7 cellular contexts compared by ENCODE assay signal in the genomic region with DNA sequence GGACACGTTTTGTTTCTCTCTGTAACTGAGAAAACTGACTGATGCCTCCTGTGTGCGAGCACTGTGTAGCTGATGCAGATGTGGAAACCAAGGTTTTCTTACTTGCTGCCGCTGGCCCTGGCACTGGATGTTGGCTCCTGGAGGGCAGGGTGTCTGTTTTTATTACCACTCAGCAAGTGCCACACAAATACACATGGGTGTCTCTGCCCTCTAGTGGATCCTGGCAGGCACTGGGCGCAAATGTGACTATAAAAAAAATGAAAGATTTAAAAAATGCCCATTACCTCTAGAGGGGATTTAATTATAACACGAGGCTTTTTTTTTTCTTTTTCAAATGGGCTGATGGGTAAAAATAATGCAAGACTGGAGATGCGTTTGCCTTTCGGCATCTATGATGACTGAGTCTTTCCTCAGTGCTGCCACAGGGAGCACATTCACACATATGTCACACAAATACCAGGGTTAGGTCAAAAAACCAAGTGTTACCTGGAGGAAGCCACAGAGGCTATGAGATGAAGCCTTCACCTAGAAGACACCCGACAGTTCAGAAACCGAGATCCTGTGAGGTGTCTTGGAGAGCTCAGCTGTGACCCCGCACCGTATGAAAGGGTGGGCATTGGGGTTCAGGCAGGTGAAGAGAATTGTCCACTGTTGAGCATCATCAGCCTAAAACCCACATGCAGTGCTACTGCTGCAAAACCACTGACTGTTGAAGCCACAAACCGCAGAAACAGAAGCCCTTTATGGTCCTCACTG. TPM values are rescaled to one million over a fixed set of nuclear protein-coding genes. Genes with fewer than 3 reads are reported as not detected.
DNase-seq lines count a peak whose midpoint lies in the region; ATAC-seq, FAIRE-seq and TF ChIP-seq lines count a peak whose summit lies in the region.

No MANE protein-coding gene starts in this region.

- H3F3A ChIP-seq in SU-DHL-6 (ENCODE audit: insufficient read depth), result 0 out of 2 replicates have a peak, but pooled peaks cover 4% of the 10 kb centered on the region

- no peak for TF ChIP-seq POLR2A in body of pancreas (IDR thresholded peaks at IDR 0.05)
- no peak for TF ChIP-seq POLR2A in HepG2 (IDR thresholded peaks at IDR 0.05; ENCODE audit: insufficient read depth in 1 of 2, low read depth in 2 of 2, low read length in 2 of 2)

- no peak overlapping the region for H3K4me3 ChIP-seq in LNCaP clone FGC (ENCODE audit: low read depth, low read length)
- H3K4me3 ChIP-seq in SU-DHL-6 (ENCODE audit: insufficient read depth, low read length, poor library complexity, severe bottlenecking), result no peak overlapping the region
- no peak overlapping the region for H3K4me3 ChIP-seq in body of pancreas
- no peak overlapping the region for H3K4me3 ChIP-seq in HepG2 (replicated peaks in 1 of 3; ENCODE audit: insufficient read depth in 1 of 3, low read depth in 2 of 3, low read length in 3 of 3)
- no peak overlapping the region for H3K4me3 ChIP-seq in thoracic aorta

- H3K4me1 ChIP-seq in body of pancreas (no peaks in the 10 kb centered on the region), HepG2 (ENCODE audit: insufficient read depth, low read length) (no peaks in the 10 kb centered on the region), thoracic aorta (ENCODE audit: control insufficient read depth in 1 of 2, low read depth in 2 of 2) (peaks cover 0 to 3% of the 10 kb centered on the region in 2 donors)

- H2AFZ ChIP-seq in SU-DHL-6 (ENCODE audit: low read depth, low read length, severe bottlenecking) (no peak overlapping the region), HepG2 (ENCODE audit: low read length) (no peak overlapping the region)

- no peak for TF ChIP-seq RAD21 in HepG2 (CRISPR knock-in tag; IDR thresholded peaks at IDR 0.05)

- TF ChIP-seq EP300 in HepG2 (IDR thresholded peaks at IDR 0.05; ENCODE audit: low read depth in 2 of 2, low read length in 2 of 2) (no peak), HepG2 (CRISPR knock-in tag; IDR thresholded peaks at IDR 0.05; ENCODE audit: borderline replicate concordance) (no peak)

- 33 to 37% methylated on average over 12 of the region's 12 CpGs for WGBS in body of pancreas, 2 donors
- 35% methylated on average over 12 of the region's 12 CpGs for WGBS in HepG2 (ENCODE audit: low lambda C conversion rate)

- no peaks in the 10 kb centered on the region for H3K27me3 ChIP-seq in SU-DHL-6 (ENCODE audit: low read length)
- H3K27me3 ChIP-seq in body of pancreas, result no peaks in the 10 kb centered on the region
- no peaks in the 10 kb centered on the region for H3K27me3 ChIP-seq in HepG2 (ENCODE audit: control insufficient read depth in 1 of 2, insufficient read depth in 2 of 2, low read length in 2 of 2)
- no peaks in the 10 kb centered on the region for H3K27me3 ChIP-seq in thoracic aorta (replicated peaks; ENCODE audit: insufficient read depth)

- peak overlapping the region; percentile 1 for H3K4me2 ChIP-seq in SU-DHL-6 (ENCODE audit: low read depth, low read length, poor library complexity, severe bottlenecking)
- H3K4me2 ChIP-seq in HepG2 (ENCODE audit: low read depth, low read length), result no peak overlapping the region

- CTCF ChIA-PET in HepG2 (lab: Yijun Ruan, JAX; ENCODE audit: low intra/inter-chr PET ratio, low total read pairs), result no interaction called here

- no peaks in the 10 kb centered on the region for H3K9me2 ChIP-seq in SU-DHL-6 (replicated peaks; ENCODE audit: insufficient read depth, low read length)

- FAIRE-seq in HepG2 (lab: Jason Lieb, UNC), result no peak

- BruUV-seq in HepG2 (replicated peaks; lab: Mats Ljungman, UMichigan), result no TSS peak

- ATAC-seq in body of pancreas (peak; percentile 48), HepG2 (peak; percentile 49), thoracic aorta (ENCODE audit: insufficient number of reproducible peaks, low FRiP score, low read depth) (no peak), HG03469 (IDR thresholded peaks at IDR 0.05; ENCODE audit: unreplicated experiment) (no peak)

- H3K9me3 ChIP-seq in SU-DHL-6 (ENCODE audit: insufficient read depth, low read length) (no peaks in the 10 kb centered on the region), body of pancreas (no peaks in the 10 kb centered on the region), HepG2 (ENCODE audit: low read length) (no peaks in the 10 kb centered on the region), thoracic aorta (no peaks in the 10 kb centered on the region)

- H3K9ac ChIP-seq in SU-DHL-6 (ENCODE audit: low read length) (no peak overlapping the region), HepG2 (ENCODE audit: insufficient read depth, low read depth, low read length) (no peak overlapping the region)

- POLR2A ChIA-PET in HepG2 (lab: Yijun Ruan, JAX), result no interaction called here

- intact Hi-C loops in body of pancreas (cut with DNase I) (no loop called here), HepG2 (cut with micrococcal nuclease; ENCODE audit: unreplicated experiment) (no loop called here)

- H4K20me1 ChIP-seq in SU-DHL-6 (ENCODE audit: low read depth, low read length) (no peaks in the 10 kb centered on the region), HepG2 (ENCODE audit: insufficient read depth, low read length) (no peaks in the 10 kb centered on the region)

- H3K27ac ChIP-seq in SU-DHL-6 (ENCODE audit: low read depth, low read length), result no peak overlapping the region
- H3K27ac ChIP-seq in body of pancreas, result no peak overlapping the region
- H3K27ac ChIP-seq in HepG2 (ENCODE audit: extremely low read length, insufficient read depth, low read length), result no peak overlapping the region
- H3K27ac ChIP-seq in thoracic aorta, result no peak overlapping the region

- TF ChIP-seq CTCF in LNCaP clone FGC (IDR thresholded peaks at IDR 0.05; ENCODE audit: control insufficient read depth, extremely low read depth, insufficient read depth) (peak; percentile 70), SU-DHL-6 (IDR thresholded peaks at IDR 0.05; ENCODE audit: insufficient read depth, low read length, poor library complexity, severe bottlenecking) (peak; percentile 81), body of pancreas (IDR thresholded peaks at IDR 0.05) (peak; percentile 37 to 79 (median 66)), HepG2 (CRISPR knock-in tag; IDR thresholded peaks at IDR 0.05) (peak; percentile 47), thoracic aorta (IDR thresholded peaks at IDR 0.05) (peak; percentile 39)

- H3K36me3 ChIP-seq in SU-DHL-6 (ENCODE audit: low read length) (no peaks in the 10 kb centered on the region), body of pancreas (replicated peaks in 1 of 2; ENCODE audit: insufficient read depth in 1 of 2, low read depth in 2 of 2) (no peaks in the 10 kb centered on the region), HepG2 (replicated peaks in 1 of 2; ENCODE audit: control insufficient read depth in 1 of 2, insufficient read depth in 2 of 2, low read length in 2 of 2) (no peaks in the 10 kb centered on the region), thoracic aorta (no peaks in the 10 kb centered on the region)

- in situ Hi-C loops in HepG2 (cut with HindIII; ENCODE audit: extremely low pct_ligation_motif_present, low pct_unique_long_range_greater_than_20kb), result no loop called here

- H3K79me2 ChIP-seq in SU-DHL-6 (ENCODE audit: insufficient read depth, low read length) (no peaks in the 10 kb centered on the region), HepG2 (ENCODE audit: insufficient read depth, low read length) (no peaks in the 10 kb centered on the region)

- DNase-seq in EH (ENCODE audit: low read depth) (peak; percentile 66), LNCaP clone FGC (ENCODE audit: low read depth) (no peak), body of pancreas (peak; percentile 49 to 74 (median 60)), HepG2 (ENCODE audit: low spot score) (peak; percentile 22), thoracic aorta (ENCODE audit: low spot score) (no peak)

RNA-seq across cellular contexts. Expression of gene CHAMP1, which starts 25.7 kb away (rescaled TPM):
- total RNA-seq in body of pancreas (10 to 100 TPM in 1 of 2 donors, 1 to 10 TPM in 1; 5.9 to 10.6 TPM), HepG2 (2016; rRNA removed; fragmentation: Illumina TruSeq; extraction: Trizol) (9.7 and 14.6 TPM in 2 replicates), thoracic aorta (10 to 100 TPM; 20.7 to 30.2 TPM)
- 20.2 and 30.6 TPM in 2 replicates for total RNA-seq in HepG2 (2016; cell fraction: cytosol; rRNA removed; fragmentation: Illumina TruSeq; extraction: Trizol; ENCODE audit: low read depth)
- total RNA-seq in HepG2 (2016; cell fraction: insoluble cytoplasmic fraction; rRNA removed; fragmentation: Illumina TruSeq; extraction: Trizol), result 8.1 and 12.3 TPM in 2 replicates
- total RNA-seq in HepG2 (2016; cell fraction: membrane; rRNA removed; fragmentation: Illumina TruSeq; extraction: Trizol), result 22.3 and 23.9 TPM in 2 replicates
- total RNA-seq in HepG2 (2016; cell fraction: nucleus; rRNA removed; fragmentation: Illumina TruSeq; extraction: Trizol), result 8.7 and 11.3 TPM in 2 replicates
- polyA plus RNA-seq in HepG2 (2011; rRNA removed), result 7.9 and 8.4 TPM in 2 replicates
- polyA plus RNA-seq in HepG2 (2011; cell fraction: cytosol; rRNA removed), result 7.1 and 9.5 TPM in 2 replicates
- 7.5 and 7.6 TPM in 2 replicates for polyA plus RNA-seq in HepG2 (2011; cell fraction: nucleus; rRNA removed)
- polyA plus RNA-seq in HepG2 (2012), result 9.5 and 13.4 TPM in 2 replicates
- polyA plus RNA-seq in HepG2 (2016; cell fraction: cytosol; fragmentation: Illumina TruSeq; extraction: Trizol; ENCODE audit: low read depth), result 26.2 and 31.0 TPM in 2 replicates
- polyA plus RNA-seq in HepG2 (2016; cell fraction: insoluble cytoplasmic fraction; fragmentation: Illumina TruSeq; extraction: Trizol; ENCODE audit: low read depth), result 26.0 and 33.1 TPM in 2 replicates
- 16.6 and 17.8 TPM in 2 replicates for polyA plus RNA-seq in HepG2 (2016; cell fraction: membrane; fragmentation: Illumina TruSeq; extraction: Trizol; ENCODE audit: low read depth)
- 25.6 and 26.9 TPM in 2 replicates for polyA plus RNA-seq in HepG2 (2016; cell fraction: nucleus; fragmentation: Illumina TruSeq; extraction: Trizol; ENCODE audit: insufficient read depth, low read depth)
- 4.3 and 13.1 TPM in 2 replicates for polyA minus RNA-seq in HepG2 (2011; rRNA and poly(A)+ RNA removed; ENCODE audit: low replicate concordance)
- 7.6 and 9.4 TPM in 2 replicates for polyA minus RNA-seq in HepG2 (2011; cell fraction: cytosol; rRNA and poly(A)+ RNA removed)
- polyA minus RNA-seq in HepG2 (2011; cell fraction: nucleus; rRNA and poly(A)+ RNA removed), result 10.2 and 12.1 TPM in 2 replicates

RNA-seq across cellular contexts. Expression of gene UPF3A, which starts 58.6 kb away (rescaled TPM):
- total RNA-seq in body of pancreas, result 10 to 100 TPM; 33.9 to 35.8 TPM
- total RNA-seq in HepG2 (2016; rRNA removed; fragmentation: Illumina TruSeq; extraction: Trizol), result 50.5 and 63.8 TPM in 2 replicates
- 22.0 TPM in 2 replicates for total RNA-seq in HepG2 (2016; cell fraction: cytosol; rRNA removed; fragmentation: Illumina TruSeq; extraction: Trizol; ENCODE audit: low read depth)
- total RNA-seq in HepG2 (2016; cell fraction: insoluble cytoplasmic fraction; rRNA removed; fragmentation: Illumina TruSeq; extraction: Trizol), result 53.4 and 65.3 TPM in 2 replicates
- total RNA-seq in HepG2 (2016; cell fraction: membrane; rRNA removed; fragmentation: Illumina TruSeq; extraction: Trizol), result 40.3 and 41.6 TPM in 2 replicates
- total RNA-seq in HepG2 (2016; cell fraction: nucleus; rRNA removed; fragmentation: Illumina TruSeq; extraction: Trizol), result 56.7 and 60.9 TPM in 2 replicates
- 46.7 and 60.2 TPM in 2 replicates for polyA plus RNA-seq in HepG2 (2011; rRNA removed)
- 32.6 and 34.3 TPM in 2 replicates for polyA plus RNA-seq in HepG2 (2011; cell fraction: cytosol; rRNA removed)
- 66.5 and 88.8 TPM in 2 replicates for polyA plus RNA-seq in HepG2 (2011; cell fraction: nucleus; rRNA removed)
- 45.1 and 52.0 TPM in 2 replicates for polyA plus RNA-seq in HepG2 (2012)
- polyA plus RNA-seq in HepG2 (2016; cell fraction: cytosol; fragmentation: Illumina TruSeq; extraction: Trizol; ENCODE audit: low read depth), result 26.0 and 27.5 TPM in 2 replicates
- polyA plus RNA-seq in HepG2 (2016; cell fraction: insoluble cytoplasmic fraction; fragmentation: Illumina TruSeq; extraction: Trizol; ENCODE audit: low read depth), result 81.1 and 85.3 TPM in 2 replicates
- polyA plus RNA-seq in HepG2 (2016; cell fraction: membrane; fragmentation: Illumina TruSeq; extraction: Trizol; ENCODE audit: low read depth), result 38.1 and 40.9 TPM in 2 replicates
- polyA plus RNA-seq in HepG2 (2016; cell fraction: nucleus; fragmentation: Illumina TruSeq; extraction: Trizol; ENCODE audit: insufficient read depth, low read depth), result 191 TPM in 2 replicates
- polyA minus RNA-seq in HepG2 (2011; rRNA and poly(A)+ RNA removed; ENCODE audit: low replicate concordance), result 14.3 and 25.2 TPM in 2 replicates
- 10.4 and 12.0 TPM in 2 replicates for polyA minus RNA-seq in HepG2 (2011; cell fraction: cytosol; rRNA and poly(A)+ RNA removed)
- polyA minus RNA-seq in HepG2 (2011; cell fraction: nucleus; rRNA and poly(A)+ RNA removed), result 58.6 and 63.9 TPM in 2 replicates
- 10 to 100 TPM; 25.3 to 32.8 TPM for total RNA-seq in thoracic aorta

Comparison
In these comparisons a context has a peak if more than half of its experiments do, and no peak if none do; other contexts are left out.
1. DNase-seq: peak in EH (single experiment), body of pancreas (4 of 4) and HepG2 (single experiment); none in LNCaP clone FGC (single experiment) and thoracic aorta (single experiment).
2. ATAC-seq: peak in body of pancreas (single experiment) and HepG2 (single experiment); none in thoracic aorta (single experiment) and HG03469 (single experiment).
3. Peak in every context shown above with its lines, with median percentiles within 50 percentile points of each other: CTCF ChIP-seq.